1 cellular context compared by ENCODE assay signal in the genomic region with DNA sequence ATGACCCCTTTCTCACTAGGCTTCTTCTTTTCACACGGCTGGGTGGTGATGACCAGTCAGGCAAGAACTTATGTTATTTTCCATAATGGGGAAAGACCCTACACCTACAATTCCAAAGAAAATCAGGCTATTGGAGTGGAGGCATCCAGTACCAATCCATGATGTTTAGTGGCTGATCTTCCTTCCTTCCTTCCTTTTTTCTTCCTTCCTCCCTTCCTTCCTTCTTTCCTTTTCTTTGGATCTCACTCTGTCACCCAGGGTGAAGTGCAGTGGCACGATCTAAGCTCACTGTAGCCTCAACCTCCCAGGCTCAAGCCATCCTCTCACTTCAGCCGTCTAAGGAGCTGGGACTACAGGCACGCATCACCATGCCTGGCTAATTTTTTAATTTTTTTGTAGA.
TF ChIP-seq lines count a peak whose summit lies in the region.

No MANE protein-coding gene starts in this region.

TF ChIP-seq in endothelial cell of umbilical vein, 7 proteins besides CTCF, POLR2A, EP300 and RAD21 (continued from another document):
- TF ChIP-seq POLR2AphosphoS5 (IDR thresholded peaks at IDR 0.05; ENCODE audit: insufficient read depth, low read depth, low read length): no peak
- no peak for TF ChIP-seq FOS (IDR thresholded peaks at IDR 0.05; ENCODE audit: borderline replicate concordance, insufficient read depth, low read length)
- TF ChIP-seq JUN (IDR thresholded peaks at IDR 0.05; ENCODE audit: borderline replicate concordance, insufficient read depth, insufficient read length, low read depth): no peak
- no peak for TF ChIP-seq GATA2 (IDR thresholded peaks at IDR 0.05; ENCODE audit: insufficient read depth, insufficient read length, low read depth, low read length)
- TF ChIP-seq, protein P1, sequence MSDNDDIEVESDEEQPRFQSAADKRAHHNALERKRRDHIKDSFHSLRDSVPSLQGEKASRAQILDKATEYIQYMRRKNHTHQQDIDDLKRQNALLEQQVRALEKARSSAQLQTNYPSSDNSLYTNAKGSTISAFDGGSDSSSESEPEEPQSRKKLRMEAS (IDR thresholded peaks at IDR 0.05; ENCODE audit: insufficient read depth, insufficient read length): no peak
